Comparison of ENCODE assay signal across 1 cellular context in genomic region chr22:26615149-26615548, GRCh38.
A peak's percentile ranks its signal among the peaks of the same experiment; 100 is the strongest.
TF ChIP-seq lines count a peak whose summit lies in the region.

No MANE protein-coding gene starts in this region.

TF ChIP-seq in GM12878, 131 proteins besides CTCF, POLR2A, EP300 and RAD21:
- TF ChIP-seq FOXM1 (IDR thresholded peaks at IDR 0.05; ENCODE audit: low read depth, low read length) (no peak; the same call in 1 of the 2 replicates), CHD1 (IDR thresholded peaks at IDR 0.05; ENCODE audit: low read depth, low read length) (no peak), BHLHE40 (IDR thresholded peaks at IDR 0.05; ENCODE audit: borderline replicate concordance in 1 of 2, low read depth in 2 of 2, low read length in 1 of 2) (peak; percentile 35 to 56; a peak in 2 of 4 replicates), SREBF1 (IDR thresholded peaks at IDR 0.05; ENCODE audit: low read length) (no peak), RUNX3 (IDR thresholded peaks at IDR 0.05; ENCODE audit: low read length) (peak; percentile 71), YY1 (IDR thresholded peaks at IDR 0.05; ENCODE audit: low read depth, low read length) (0 out of 2 replicates have a peak, but pooled peaks have one; percentile 23), GATAD2B (conservative IDR thresholded peaks at IDR 0.05; ENCODE audit: low read depth) (no peak), GABPA (IDR thresholded peaks at IDR 0.05; ENCODE audit: low read depth) (0 out of 2 replicates have a peak, but pooled peaks have one; percentile 49), EED (IDR thresholded peaks at IDR 0.05; ENCODE audit: low read depth) (0 out of 2 replicates have a peak, but pooled peaks have one; percentile 36), NFIC (IDR thresholded peaks at IDR 0.05; ENCODE audit: low read depth, low read length) (0 out of 2 replicates have a peak, but pooled peaks have one; percentile 30), ZBTB40 (IDR thresholded peaks at IDR 0.05; ENCODE audit: borderline replicate concordance) (no peak), TCF12 (IDR thresholded peaks at IDR 0.05; ENCODE audit: low read depth, low read length) (peak; percentile 100), JUNB (IDR thresholded peaks at IDR 0.05) (no peak), MEF2A (IDR thresholded peaks at IDR 0.05; ENCODE audit: insufficient read depth, low read depth, low read length) (0 out of 2 replicates have a peak, but pooled peaks have one; percentile 21), CHD4 (IDR thresholded peaks at IDR 0.05) (no peak), SUZ12 (IDR thresholded peaks at IDR 0.05; ENCODE audit: unreplicated experiment) (no peak), PAX5 (IDR thresholded peaks at IDR 0.05; ENCODE audit: borderline replicate concordance, low read depth, low read length) (peak; percentile 68; the same call in 1 of the 2 replicates), CEBPB (IDR thresholded peaks at IDR 0.05; ENCODE audit: borderline replicate concordance in 1 of 2, low read depth in 2 of 2, low read length in 2 of 2) (peak in 1 of 2 experiments; percentile 56; a peak in 1 of 4 replicates), CBX3 (IDR thresholded peaks at IDR 0.05; ENCODE audit: borderline replicate concordance, low read depth) (no peak), SPI1 (IDR thresholded peaks at IDR 0.05; ENCODE audit: borderline replicate concordance, insufficient read depth, low read depth, low read length) (peak; percentile 81), ZNF384 (IDR thresholded peaks at IDR 0.05; ENCODE audit: borderline replicate concordance, low read depth, low read length) (peak; percentile 86), EZH2 (IDR thresholded peaks at IDR 0.05; ENCODE audit: borderline replicate concordance, control insufficient read depth, low read depth, low read length) (no peak), KAT2A (conservative IDR thresholded peaks at IDR 0.05; ENCODE audit: control insufficient read depth, low read depth, low read length) (no peak), NR2F1 (conservative IDR thresholded peaks at IDR 0.05) (peak; percentile 79), DPF2 (IDR thresholded peaks at IDR 0.05) (no peak), IRF4 (IDR thresholded peaks at IDR 0.05; ENCODE audit: low read depth, low read length) (peak; percentile 46; the same call in 1 of the 2 replicates), TCF3 (IDR thresholded peaks at IDR 0.05; ENCODE audit: borderline replicate concordance, insufficient read depth, low read depth, low read length) (peak; percentile 99), CREM (IDR thresholded peaks at IDR 0.05; ENCODE audit: low read depth) (0 out of 2 replicates have a peak, but pooled peaks have one; percentile 30), IKZF2 (IDR thresholded peaks at IDR 0.05) (peak; percentile 12 to 46; a peak in 1 of 4 replicates), MEF2B (IDR thresholded peaks at IDR 0.05; ENCODE audit: partially characterized antibody, poor library complexity, severe bottlenecking) (peak; percentile 86), BCL11A (IDR thresholded peaks at IDR 0.05; ENCODE audit: low read depth, low read length) (0 out of 2 replicates have a peak, but pooled peaks have one; percentile 29), LARP7 (IDR thresholded peaks at IDR 0.05) (no peak)
- TF ChIP-seq, protein P1, sequence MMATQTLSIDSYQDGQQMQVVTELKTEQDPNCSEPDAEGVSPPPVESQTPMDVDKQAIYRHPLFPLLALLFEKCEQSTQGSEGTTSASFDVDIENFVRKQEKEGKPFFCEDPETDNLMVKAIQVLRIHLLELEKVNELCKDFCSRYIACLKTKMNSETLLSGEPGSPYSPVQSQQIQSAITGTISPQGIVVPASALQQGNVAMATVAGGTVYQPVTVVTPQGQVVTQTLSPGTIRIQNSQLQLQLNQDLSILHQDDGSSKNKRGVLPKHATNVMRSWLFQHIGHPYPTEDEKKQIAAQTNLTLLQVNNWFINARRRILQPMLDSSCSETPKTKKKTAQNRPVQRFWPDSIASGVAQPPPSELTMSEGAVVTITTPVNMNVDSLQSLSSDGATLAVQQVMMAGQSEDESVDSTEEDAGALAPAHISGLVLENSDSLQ (IDR thresholded peaks at IDR 0.05) = peak; percentile 15; the same call in 1 of the 2 replicates
TF ChIP-seq in GM12878: peak in this region for 20.
